8 cellular contexts compared by ENCODE assay signal in the genomic region with DNA sequence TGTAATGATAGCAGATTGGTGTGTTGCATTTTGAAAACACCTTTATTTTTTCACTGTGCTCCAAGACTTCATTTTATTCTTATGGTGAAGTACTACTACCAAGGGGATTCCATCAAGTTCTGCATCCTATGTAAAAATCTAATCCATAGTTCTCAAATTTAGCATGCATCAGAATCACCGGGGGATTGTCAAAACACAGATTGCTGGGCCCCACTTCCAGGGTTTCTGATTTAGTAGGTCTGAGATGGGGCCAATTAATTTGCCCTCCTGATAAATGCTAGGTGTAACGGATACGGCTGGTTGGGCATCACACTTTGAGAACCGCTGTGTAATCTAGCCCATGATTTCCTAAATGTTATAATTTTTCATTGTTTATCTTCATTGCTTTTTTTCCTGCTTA.
DNase-seq lines count a peak whose midpoint lies in the region; ATAC-seq, FAIRE-seq and TF ChIP-seq lines count a peak whose summit lies in the region.

No MANE protein-coding gene starts in this region.

- H3K4me2 ChIP-seq in SU-DHL-6 (ENCODE audit: low read depth, low read length, poor library complexity, severe bottlenecking): peak overlapping the region; percentile 98

- H3K36me3 ChIP-seq in SU-DHL-6 (ENCODE audit: low read length): peaks cover 44% of the 10 kb centered on the region
- peaks cover 8% of the 10 kb centered on the region for H3K36me3 ChIP-seq in rectal smooth muscle tissue (ENCODE audit: control insufficient read depth, insufficient read depth, low read length)

- peaks cover 13% of the 10 kb centered on the region for H3K4me1 ChIP-seq in rectal smooth muscle tissue (ENCODE audit: control insufficient read depth, insufficient read depth, low read length)

- H3K4me3 ChIP-seq in GM12875 (ENCODE audit: low read depth, low read length): peak overlapping the region; percentile 78
- H3K4me3 ChIP-seq in SU-DHL-6 (ENCODE audit: insufficient read depth, low read length, poor library complexity, severe bottlenecking): peak overlapping the region; percentile 96
- peak overlapping the region; percentile 88 for H3K4me3 ChIP-seq in fibroblast of pulmonary artery (replicated peaks; ENCODE audit: low read depth, low read length)
- peak overlapping the region; percentile 100 for H3K4me3 ChIP-seq in rectal smooth muscle tissue (ENCODE audit: low read length)

- FAIRE-seq in D721Med (lab: Jason Lieb, UNC): no peak

- peaks cover 23% of the 10 kb centered on the region for H4K20me1 ChIP-seq in SU-DHL-6 (ENCODE audit: low read depth, low read length)

- H3K9me3 ChIP-seq in SU-DHL-6 (ENCODE audit: insufficient read depth, low read length): no peaks in the 10 kb centered on the region

- H3K9ac ChIP-seq in SU-DHL-6 (ENCODE audit: low read length) (peak overlapping the region; percentile 94), rectal smooth muscle tissue (ENCODE audit: low read length) (no peak overlapping the region)

- no peak for TF ChIP-seq CTCF in GM12875 (IDR thresholded peaks at IDR 0.05; ENCODE audit: borderline replicate concordance, insufficient read depth, low read depth, low read length)
- TF ChIP-seq CTCF in SU-DHL-6 (IDR thresholded peaks at IDR 0.05; ENCODE audit: insufficient read depth, low read length, poor library complexity, severe bottlenecking): no peak
- TF ChIP-seq CTCF in fibroblast of pulmonary artery (IDR thresholded peaks at IDR 0.05; ENCODE audit: low read length, missing control alignments): no peak
- no peak for TF ChIP-seq CTCF in D721Med (IDR thresholded peaks at IDR 0.05; ENCODE audit: insufficient read depth, missing control alignments)

- H3K27ac ChIP-seq in SU-DHL-6 (ENCODE audit: low read depth, low read length): peak overlapping the region; percentile 88
- peak overlapping the region; percentile 91 for H3K27ac ChIP-seq in rectal smooth muscle tissue (ENCODE audit: low read depth, low read length)

- H3K27me3 ChIP-seq in SU-DHL-6 (ENCODE audit: low read length) (no peaks in the 10 kb centered on the region), rectal smooth muscle tissue (ENCODE audit: control insufficient read depth, insufficient read depth, low read length) (no peaks in the 10 kb centered on the region)

- H2AFZ ChIP-seq in SU-DHL-6 (ENCODE audit: low read depth, low read length, severe bottlenecking): no peak overlapping the region

- H3K79me2 ChIP-seq in SU-DHL-6 (ENCODE audit: insufficient read depth, low read length): peaks cover 68% of the 10 kb centered on the region

- H3K9me2 ChIP-seq in SU-DHL-6 (replicated peaks; ENCODE audit: insufficient read depth, low read length): no peaks in the 10 kb centered on the region

- H3F3A ChIP-seq in SU-DHL-6 (ENCODE audit: insufficient read depth): peaks cover 43% of the 10 kb centered on the region

- no peak for ATAC-seq in HG03097 (IDR thresholded peaks at IDR 0.05; ENCODE audit: low FRiP score, unreplicated experiment)

- no peak for DNase-seq in fibroblast of pulmonary artery (ENCODE audit: low read depth)
- no peak for DNase-seq in D721Med (ENCODE audit: insufficient read length, low spot score)
- no peak for DNase-seq in activated gamma-delta T cell (lab: John Stamatoyannopoulos, UW)
- no peak for DNase-seq in GOT3 (lab: John Stamatoyannopoulos, UW)
